In the genomic region with DNA sequence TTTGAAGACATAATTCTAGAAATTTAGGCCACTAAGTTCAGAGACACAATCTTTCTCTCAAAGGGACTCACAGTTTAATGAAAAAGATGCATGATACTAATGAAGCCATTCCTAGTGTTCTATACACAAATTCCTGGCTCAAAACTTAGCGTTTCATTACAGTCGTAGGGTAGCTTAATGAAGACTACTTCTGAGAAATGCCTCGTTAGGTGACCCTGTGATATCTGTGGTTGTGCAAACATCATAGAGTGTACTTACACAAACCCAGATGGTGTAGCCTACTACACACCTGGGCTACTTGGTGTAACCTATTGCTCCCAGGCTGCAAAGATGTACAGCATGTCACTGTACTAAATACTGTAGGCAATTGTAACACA, we compare ENCODE assay signal across 8 cellular contexts. TPM values are rescaled to one million over a fixed set of nuclear protein-coding genes. Genes with fewer than 3 reads are reported as not detected.
DNase-seq lines count a peak whose midpoint lies in the region; ATAC-seq lines count a peak whose summit lies in the region.

No MANE protein-coding gene starts in this region.

- ATAC-seq in GM21526 (IDR thresholded peaks at IDR 0.05; ENCODE audit: low FRiP score, unreplicated experiment), result peak; percentile 2
- ATAC-seq in activated CD8-positive, alpha-beta T cell treated with anti-CD3 and anti-CD28 coated beads, Interleukin-2, amount 10 ng/mL, durations not matched to agents 7 days and 5 days, result no peak
- no peak for ATAC-seq in naive B cell (ENCODE audit: low read depth in 2 of 2)
- no peak for ATAC-seq in HG02588 (IDR thresholded peaks at IDR 0.05; ENCODE audit: unreplicated experiment)
- ATAC-seq in GM18867 (IDR thresholded peaks at IDR 0.05; ENCODE audit: unreplicated experiment), result no peak

- H3K27me3 ChIP-seq in ACC112 (ENCODE audit: insufficient read depth, low read length), result no peaks in the 10 kb centered on the region

- peak overlapping the region; percentile 4 for H2AFZ ChIP-seq in ACC112 (ENCODE audit: low read length, unreplicated experiment)

- H3K36me3 ChIP-seq in ACC112 (ENCODE audit: insufficient read depth, low read length), result 0 out of 2 replicates have a peak, but pooled peaks cover 3% of the 10 kb centered on the region

- CTCF ChIA-PET in activated CD8-positive, alpha-beta T cell treated with anti-CD3 and anti-CD28 coated beads, Interleukin-2, amount 10 ng/mL, durations not matched to agents 7 days and 5 days (lab: Charles Lee), result interaction anchor here (1.1 kb wide), 2 partner anchors 428 to 764 kb away, joined by 3 read pairs; no protein-coding TSS in a partner anchor

- no peaks in the 10 kb centered on the region for H3K27me3 Mint-ChIP-seq in activated CD8-positive, alpha-beta T cell treated with anti-CD3 and anti-CD28 coated beads, Interleukin-2, amount 10 ng/mL, durations not matched to agents 7 days and 5 days (ENCODE audit: low read depth)
- peaks cover 0 to 15% (median 0%) of the 10 kb centered on the region in 3 donors for H3K27me3 Mint-ChIP-seq in naive B cell

- no peak for DNase-seq in activated CD8-positive, alpha-beta T cell treated with anti-CD3 and anti-CD28 coated beads, Interleukin-2, amount 10 ng/mL, durations not matched to agents 7 days and 5 days
- DNase-seq in naive B cell, result no peak
- DNase-seq in KG1 (lab: John Stamatoyannopoulos, UW), result no peak
- no peak for DNase-seq in activated CD8-positive, alpha-beta memory T cell treated with anti-CD3 and anti-CD28 coated beads, Interleukin-2, amount 50 U/mL, for 4 hours

- peaks cover 24% of the 10 kb centered on the region for H3K4me1 Mint-ChIP-seq in activated CD8-positive, alpha-beta T cell treated with anti-CD3 and anti-CD28 coated beads, Interleukin-2, amount 10 ng/mL, durations not matched to agents 7 days and 5 days (ENCODE audit: low read depth)
- H3K4me1 Mint-ChIP-seq in naive B cell, result peaks cover 10 to 22% (median 18%) of the 10 kb centered on the region in 3 donors

- H3K9me3 Mint-ChIP-seq in activated CD8-positive, alpha-beta T cell treated with anti-CD3 and anti-CD28 coated beads, Interleukin-2, amount 10 ng/mL, durations not matched to agents 7 days and 5 days (ENCODE audit: insufficient read depth), result no peaks in the 10 kb centered on the region
- no peaks in the 10 kb centered on the region for H3K9me3 Mint-ChIP-seq in naive B cell

- H3K27ac Mint-ChIP-seq in activated CD8-positive, alpha-beta T cell treated with anti-CD3 and anti-CD28 coated beads, Interleukin-2, amount 10 ng/mL, durations not matched to agents 7 days and 5 days, result peak overlapping the region; percentile 86
- H3K27ac Mint-ChIP-seq in naive B cell, result peak overlapping the region; percentile 93 to 99 (median 96)

- POLR2A ChIA-PET in activated CD8-positive, alpha-beta T cell treated with anti-CD3 and anti-CD28 coated beads, Interleukin-2, amount 10 ng/mL, durations not matched to agents 7 days and 5 days (lab: Charles Lee), result interaction anchor here (0.7 to 0.9 kb wide), 3 partner anchors 9 to 1002 kb away, joined by 3 read pairs; no protein-coding TSS in a partner anchor

- peak overlapping the region; percentile 90 for H3K4me3 Mint-ChIP-seq in activated CD8-positive, alpha-beta T cell treated with anti-CD3 and anti-CD28 coated beads, Interleukin-2, amount 10 ng/mL, durations not matched to agents 7 days and 5 days
- H3K4me3 Mint-ChIP-seq in naive B cell, result peak overlapping the region; percentile 88 to 98 (median 95)

- peaks cover 10% of the 10 kb centered on the region for H3K4me1 ChIP-seq in ACC112 (ENCODE audit: control insufficient read depth, insufficient read depth, low read length, unreplicated experiment)

- 0 out of 2 replicates have a peak overlapping the region, but pooled peaks have one; percentile 7 for H3K4me3 ChIP-seq in ACC112 (ENCODE audit: low read depth, low read length)

- H3K27ac ChIP-seq in ACC112 (ENCODE audit: low read depth, low read length), result no peak overlapping the region

- H3K79me2 ChIP-seq in ACC112 (ENCODE audit: control insufficient read depth, insufficient read depth, low read length, unreplicated experiment), result peaks cover 44% of the 10 kb centered on the region

- peaks cover 10% of the 10 kb centered on the region for H3K36me3 Mint-ChIP-seq in activated CD8-positive, alpha-beta T cell treated with anti-CD3 and anti-CD28 coated beads, Interleukin-2, amount 10 ng/mL, durations not matched to agents 7 days and 5 days (ENCODE audit: low read depth)
- peaks cover 0 to 5% of the 10 kb centered on the region in 2 donors for H3K36me3 Mint-ChIP-seq in naive B cell

RNA-seq across cellular contexts. Expression of a gene that starts 0.5 kb away (rescaled TPM):
- total RNA-seq in activated CD8-positive, alpha-beta T cell treated with anti-CD3 and anti-CD28 coated beads, Interleukin-2, amount 10 ng/mL, durations not matched to agents 7 days and 5 days, result 10 to 100 TPM; 60.1 to 62.5 TPM
- polyA plus RNA-seq in naive B cell (ENCODE audit: low read depth in 6 of 6), result 10 to 100 TPM; 56.4 to 97.0 (median 61.0) TPM
